ENCODE assay signal across 25 cellular contexts in genomic region chr21:33584455-33584854, GRCh38.
"Had no signal": no experiment of that assay in that cellular context is flagged by ENCODE, and none has a peak within 500 bp of the region (broad histone marks: within the 10 kb centered on the region; RNA-seq: fewer than 3 reads in every experiment).

No MANE protein-coding gene starts in this region.

- H3K36me3 ChIP-seq: left ventricle myocardium inferior, ovary, right atrium auricular region, thoracic aorta, tibial artery had no signal

- H3K27me3 ChIP-seq: heart right ventricle, hepatocyte, ovary, right atrium auricular region, suprapubic skin, tibial artery, upper lobe of left lung had no signal

- DNase-seq: heart right ventricle; islet precursor cell; left ventricle myocardium inferior; mesendoderm; naive B cell; natural killer cell; nephron progenitor cell; ovary; stimulated activated CD4-positive, alpha-beta T cell treated with anti-CD3 and anti-CD28 coated beads, Interleukin-12 subunit alpha, Interleukin-12 subunit beta, amount 100 ng/mL, for 4 hours; stimulated activated CD4-positive, alpha-beta T cell treated with anti-CD3 and anti-CD28 coated beads, Interleukin-15, amount 100 ng/mL, for 24 hours; stimulated activated CD4-positive, alpha-beta T cell treated with anti-CD3 and anti-CD28 coated beads, Interleukin-2, amount 100 ng/mL, for 24 hours; stimulated activated CD4-positive, alpha-beta T cell treated with anti-CD3 and anti-CD28 coated beads, Interleukin-4, amount 100 ng/mL, for 24 hours; stimulated activated naive CD4-positive, alpha-beta T cell; tibial artery; upper lobe of left lung had no signal

- H3K9me3 ChIP-seq: heart right ventricle, left ventricle myocardium inferior, ovary, right atrium auricular region, suprapubic skin, thoracic aorta, tibial artery, upper lobe of left lung had no signal

- H3K4me3 ChIP-seq: heart right ventricle, hepatocyte, left ventricle myocardium inferior, lung, ovary, right atrium auricular region, skin epidermis, suprapubic skin, thoracic aorta, tibial artery, upper lobe of left lung had no signal

- H3K27ac Mint-ChIP-seq: mesothelial cell of epicardium; naive B cell; natural killer cell; nephron progenitor cell; progenitor cell of endocrine pancreas; stimulated activated effector memory CD8-positive, alpha-beta T cell treated with anti-CD3 and anti-CD28 coated beads, Interleukin-12 subunit alpha, Interleukin-12 subunit beta, amount 100 ng/mL, for 72 hours; stimulated activated naive CD8-positive, alpha-beta T cell treated with anti-CD3 and anti-CD28 coated beads, Interleukin-15, Interleukin-2, amounts not matched to agents 100 ng/mL and 50 ng/mL, for 24 hours had no signal

- H3K36me3 Mint-ChIP-seq: natural killer cell had no signal

- H3K27ac ChIP-seq: heart right ventricle, hepatocyte, left ventricle myocardium inferior, ovary, right atrium auricular region, skin epidermis, suprapubic skin, thoracic aorta, tibial artery, upper lobe of left lung had no signal

- H3K27me3 Mint-ChIP-seq: naive B cell; progenitor cell of endocrine pancreas; stimulated activated naive CD8-positive, alpha-beta T cell treated with anti-CD3 and anti-CD28 coated beads, Interleukin-15, Interleukin-2, amounts not matched to agents 100 ng/mL and 50 ng/mL, for 24 hours had no signal

- H3K4me3 Mint-ChIP-seq: mesothelial cell of epicardium; natural killer cell; nephron progenitor cell; stimulated activated effector memory CD8-positive, alpha-beta T cell treated with anti-CD3 and anti-CD28 coated beads, Interleukin-12 subunit alpha, Interleukin-12 subunit beta, amount 100 ng/mL, for 72 hours; stimulated activated naive CD8-positive, alpha-beta T cell treated with anti-CD3 and anti-CD28 coated beads, Interleukin-15, Interleukin-2, amounts not matched to agents 100 ng/mL and 50 ng/mL, for 24 hours had no signal

- H3K9me3 Mint-ChIP-seq: mesothelial cell of epicardium; naive B cell; natural killer cell; nephron progenitor cell; stimulated activated effector memory CD8-positive, alpha-beta T cell treated with anti-CD3 and anti-CD28 coated beads, Interleukin-12 subunit alpha, Interleukin-12 subunit beta, amount 100 ng/mL, for 72 hours; stimulated activated naive CD8-positive, alpha-beta T cell treated with anti-CD3 and anti-CD28 coated beads, Interleukin-15, Interleukin-2, amounts not matched to agents 100 ng/mL and 50 ng/mL, for 24 hours had no signal
